ENCODE assay signal across 24 cellular contexts in the genomic region with DNA sequence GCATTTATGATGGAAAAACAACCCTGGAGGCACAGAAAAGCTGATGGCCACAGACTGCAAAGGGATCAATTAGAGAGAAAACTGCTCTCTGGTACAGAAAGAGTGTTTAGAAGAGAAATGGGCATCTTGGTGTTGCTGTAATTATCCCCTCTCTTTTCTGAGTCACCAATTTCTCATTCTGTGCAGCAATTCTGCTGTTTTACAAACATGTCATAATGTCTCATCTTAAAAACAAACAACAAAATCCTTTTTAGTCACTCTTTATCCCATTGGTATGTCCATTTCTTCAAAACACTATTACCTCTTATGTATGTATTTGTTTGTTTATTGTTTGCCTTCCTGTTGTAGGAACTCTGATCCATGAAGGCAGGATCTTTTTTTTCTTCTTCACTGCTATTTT.
DNase-seq lines count a peak whose midpoint lies in the region; ATAC-seq, FAIRE-seq and TF ChIP-seq lines count a peak whose summit lies in the region.
"Had no signal": no experiment of that assay in that cellular context is flagged by ENCODE, and none has a peak within 500 bp of the region (broad histone marks: within the 10 kb centered on the region; RNA-seq: fewer than 3 reads in every experiment).

No MANE protein-coding gene starts in this region.

- no peaks in the 10 kb centered on the region for H3K27me3 Mint-ChIP-seq in activated T-helper 17 cell treated with anti-CD3 and anti-CD28 coated beads, Interleukin-2, amount 50 U/mL, for 72 hours

- H3K4me1 ChIP-seq in ACC112 (ENCODE audit: control insufficient read depth, insufficient read depth, low read length, unreplicated experiment) (peaks cover 31% of the 10 kb centered on the region), IMR-90 (ENCODE audit: control insufficient read depth, insufficient read depth, low read length) (peaks cover 10% of the 10 kb centered on the region)

- no peak for TF ChIP-seq RAD21 in IMR-90 (IDR thresholded peaks at IDR 0.05; ENCODE audit: low read length)

- FAIRE-seq in bronchial epithelial cell (lab: Jason Lieb, UNC): no peak
- FAIRE-seq: G401.6 had no signal

- peaks cover 12% of the 10 kb centered on the region for H3K9me3 ChIP-seq in IMR-90 (ENCODE audit: control insufficient read depth, insufficient read depth, low read length)

- peak overlapping the region; percentile 3; the same call in 1 of the 2 replicates for H2AK5ac ChIP-seq in IMR-90 (ENCODE audit: low read depth, low read length)

- H3K4me3 ChIP-seq in ACC112 (ENCODE audit: low read depth, low read length): no peak overlapping the region
- no peak overlapping the region for H3K4me3 ChIP-seq in IMR-90 (ENCODE audit: insufficient read depth, low read depth, low read length)
- no peak overlapping the region for H3K4me3 ChIP-seq in bronchial epithelial cell (ENCODE audit: low read depth, low read length)
- H3K4me3 ChIP-seq: GM23338, Peyer's patch, SK-N-MC had no signal

- in situ Hi-C loops in IMR-90 (cut with MboI; ENCODE audit: low sequenced_read_pairs): no loop called here

- H3K4me3 Mint-ChIP-seq in activated T-helper 17 cell treated with anti-CD3 and anti-CD28 coated beads, Interleukin-2, amount 50 U/mL, for 72 hours: no peak overlapping the region
- H3K4me3 Mint-ChIP-seq: GM23338, H9, IgD-negative memory B cell had no signal

- DNase-seq in IMR-90 (peak; percentile 34), bronchial epithelial cell (ENCODE audit: low read depth) (peak; percentile 87), iris pigment epithelial cell (ENCODE audit: low read depth) (peak; percentile 39), activated gamma-delta T cell treated with Interleukin-2 at 50 U/mL for 16 hours (no peak), Right ventricle myocardium superior (no peak)
- DNase-seq: 8988T, DMS53, H9, NCI-H1048, NCI-H1417, NCI-H1694, NCI-H2081, NCI-H2227 treated with DMSO at 0.1 percent for 48 hours, NCI-H526 treated with DMSO at 0.1 percent for 48 hours, Peyer's patch, SIG-M5 had no signal

- H3K4me2 ChIP-seq in IMR-90 (ENCODE audit: low read depth, low read length): peak overlapping the region; percentile 26; the same call in 1 of the 2 replicates
- H3K4me2 ChIP-seq: GM23338, KMS-11 had no signal

- no peak overlapping the region for H2BK15ac ChIP-seq in IMR-90 (ENCODE audit: low read depth, low read length)

- peak overlapping the region; percentile 89; the same call in 1 of the 2 replicates for H4K5ac ChIP-seq in IMR-90 (ENCODE audit: low read depth, low read length)

- CTCF ChIA-PET in IMR-90 (lab: Yijun Ruan, JAX): no interaction called here

- H3K14ac ChIP-seq in IMR-90 (replicated peaks; ENCODE audit: low read depth, low read length): no peak overlapping the region

- H3K9ac ChIP-seq in IMR-90 (ENCODE audit: low read depth, low read length): no peak overlapping the region
- H3K9ac ChIP-seq: KMS-11 had no signal

- no peaks in the 10 kb centered on the region for H3K4me1 Mint-ChIP-seq in activated T-helper 17 cell treated with anti-CD3 and anti-CD28 coated beads, Interleukin-2, amount 50 U/mL, for 72 hours

- dilution Hi-C loops in IMR-90 (cut with HindIII; ENCODE audit: low sequenced_read_pairs, unreplicated experiment): no loop called here

- no peaks in the 10 kb centered on the region for H3K79me1 ChIP-seq in IMR-90 (ENCODE audit: low read depth in 1 of 2, low read length in 2 of 2)

- H4K8ac ChIP-seq in IMR-90 (ENCODE audit: low read depth in 2 of 2, low read length in 2 of 2): no peak overlapping the region

- no peaks in the 10 kb centered on the region for H3K79me2 ChIP-seq in ACC112 (ENCODE audit: control insufficient read depth, insufficient read depth, low read length, unreplicated experiment)

- POLR2A ChIA-PET in IMR-90 (lab: Charles Lee; ENCODE audit: unreplicated experiment): no interaction called here

- peak overlapping the region; percentile 42; the same call in 1 of the 2 replicates for H2BK120ac ChIP-seq in IMR-90 (ENCODE audit: low read depth, low read length)

- 0 out of 2 replicates have a peak overlapping the region, but pooled peaks have one; percentile 36 for H3K4ac ChIP-seq in IMR-90 (ENCODE audit: low read depth, low read length)

- peak overlapping the region; percentile 81; the same call in 1 of the 2 replicates for H3K18ac ChIP-seq in IMR-90 (ENCODE audit: low read depth, low read length)

- peak; percentile 45; the same call in 1 of the 2 replicates for ATAC-seq in IMR-90 (ENCODE audit: low read depth)
- no peak for ATAC-seq in GM18519 (IDR thresholded peaks at IDR 0.05; ENCODE audit: low FRiP score, unreplicated experiment)
- no peak for ATAC-seq in Right ventricle myocardium superior (ENCODE audit: poor library complexity)
- no peak for ATAC-seq in activated T-helper 17 cell treated with anti-CD3 and anti-CD28 coated beads, Interleukin-2, amount 50 U/mL, for 72 hours (replicated peaks)
- ATAC-seq: GM23338 had no signal

- H3K36me3 ChIP-seq in ACC112 (ENCODE audit: insufficient read depth, low read length) (no peaks in the 10 kb centered on the region), IMR-90 (ENCODE audit: control insufficient read depth, insufficient read depth, low read length) (no peaks in the 10 kb centered on the region), bronchial epithelial cell (ENCODE audit: control insufficient read depth, insufficient read depth, low read length) (no peaks in the 10 kb centered on the region)
- H3K36me3 ChIP-seq: Peyer's patch had no signal

- H3K9me1 ChIP-seq in IMR-90 (ENCODE audit: insufficient read depth, low read length): peaks cover 14% of the 10 kb centered on the region

- no TSS peak for BruUV-seq in IMR-90 (replicated peaks; lab: Mats Ljungman, UMichigan)

- H3K27ac ChIP-seq in ACC112 (ENCODE audit: low read depth, low read length): 0 out of 2 replicates have a peak overlapping the region, but pooled peaks have one; percentile 0
- no peak overlapping the region for H3K27ac ChIP-seq in IMR-90 (ENCODE audit: insufficient read depth, low read length)
- H3K27ac ChIP-seq: KMS-11, Peyer's patch, SK-N-MC had no signal

- H2AK9ac ChIP-seq in IMR-90 (replicated peaks; ENCODE audit: low read depth, low read length, poor library complexity): no peak overlapping the region

- no peaks in the 10 kb centered on the region for H4K20me1 ChIP-seq in IMR-90 (ENCODE audit: insufficient read depth, low read length)

- no peak overlapping the region for H3K27ac Mint-ChIP-seq in activated T-helper 17 cell treated with anti-CD3 and anti-CD28 coated beads, Interleukin-2, amount 50 U/mL, for 72 hours
- H3K27ac Mint-ChIP-seq: GM23338, H9, IgD-negative memory B cell had no signal

- peak overlapping the region; percentile 9 for H2BK5ac ChIP-seq in IMR-90 (ENCODE audit: low read depth, low read length, poor library complexity, severe bottlenecking)

- no peak overlapping the region for H3K56ac ChIP-seq in IMR-90 (ENCODE audit: extremely low read depth, insufficient read depth, low read length)

- no peak for TF ChIP-seq CTCF in IMR-90 (conservative IDR thresholded peaks at IDR 0.05; ENCODE audit: low read depth, low read length)
- no peak for TF ChIP-seq CTCF in bronchial epithelial cell (IDR thresholded peaks at IDR 0.05; ENCODE audit: insufficient read depth, low read length, severe bottlenecking)

- no peak overlapping the region for H2BK20ac ChIP-seq in IMR-90 (ENCODE audit: low read depth, low read length)

- TF ChIP-seq POLR2A in IMR-90 (IDR thresholded peaks at IDR 0.05; ENCODE audit: low read depth, low read length): no peak

- H3K23ac ChIP-seq in IMR-90 (ENCODE audit: low read depth, low read length): no peak overlapping the region; the same call in 1 of the 2 replicates

- H4K91ac ChIP-seq in IMR-90 (ENCODE audit: insufficient read depth, low read depth, low read length): no peak overlapping the region

- H3K9me3 Mint-ChIP-seq in activated T-helper 17 cell treated with anti-CD3 and anti-CD28 coated beads, Interleukin-2, amount 50 U/mL, for 72 hours: peaks cover 6% of the 10 kb centered on the region

- H2AFZ ChIP-seq in ACC112 (ENCODE audit: low read length, unreplicated experiment): no peak overlapping the region
- H2AFZ ChIP-seq in IMR-90 (replicated peaks; ENCODE audit: low read length, poor library complexity): no peak overlapping the region

- H3K27me3 ChIP-seq in ACC112 (ENCODE audit: insufficient read depth, low read length): no peaks in the 10 kb centered on the region
- no peaks in the 10 kb centered on the region for H3K27me3 ChIP-seq in IMR-90 (ENCODE audit: control insufficient read depth, insufficient read depth, low read length)
- no peaks in the 10 kb centered on the region for H3K27me3 ChIP-seq in bronchial epithelial cell (ENCODE audit: control insufficient read depth, insufficient read depth, low read length)
- H3K27me3 ChIP-seq: Peyer's patch had no signal

- H3K36me3 Mint-ChIP-seq in activated T-helper 17 cell treated with anti-CD3 and anti-CD28 coated beads, Interleukin-2, amount 50 U/mL, for 72 hours (ENCODE audit: low read depth): no peaks in the 10 kb centered on the region

- intact Hi-C loops in IMR-90 (cut with micrococcal nuclease) (no loop called here), Right ventricle myocardium superior (cut with DNase I) (no loop called here)

TF ChIP-seq in IMR-90, 13 proteins besides CTCF, POLR2A, EP300 and RAD21 (continues in another document):
- TF ChIP-seq MAFK (IDR thresholded peaks at IDR 0.05; ENCODE audit: low read depth, low read length) (no peak), SMC3 (IDR thresholded peaks at IDR 0.05; ENCODE audit: low read depth, low read length) (no peak), NFE2L2 (IDR thresholded peaks at IDR 0.05; ENCODE audit: low read depth, low read length) (no peak), CHD1 (IDR thresholded peaks at IDR 0.05; ENCODE audit: low read depth, low read length) (no peak), FOS (IDR thresholded peaks at IDR 0.05; ENCODE audit: low read depth, low read length) (0 out of 2 replicates have a peak, but pooled peaks have one; percentile 8), BHLHE40 (IDR thresholded peaks at IDR 0.05; ENCODE audit: low read depth, low read length) (no peak), CEBPB (IDR thresholded peaks at IDR 0.05; ENCODE audit: low read depth, low read length) (peak; percentile 43; the same call in 1 of the 2 replicates)
- TF ChIP-seq, protein P1, sequence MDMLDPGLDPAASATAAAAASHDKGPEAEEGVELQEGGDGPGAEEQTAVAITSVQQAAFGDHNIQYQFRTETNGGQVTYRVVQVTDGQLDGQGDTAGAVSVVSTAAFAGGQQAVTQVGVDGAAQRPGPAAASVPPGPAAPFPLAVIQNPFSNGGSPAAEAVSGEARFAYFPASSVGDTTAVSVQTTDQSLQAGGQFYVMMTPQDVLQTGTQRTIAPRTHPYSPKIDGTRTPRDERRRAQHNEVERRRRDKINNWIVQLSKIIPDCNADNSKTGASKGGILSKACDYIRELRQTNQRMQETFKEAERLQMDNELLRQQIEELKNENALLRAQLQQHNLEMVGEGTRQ (IDR thresholded peaks at IDR 0.05; ENCODE audit: low read depth, low read length): no peak

Comparison
In these comparisons a context has a peak if more than half of its experiments do, and no peak if none do; other contexts are left out.
1. DNase-seq: peak in IMR-90 (single experiment), bronchial epithelial cell (single experiment) and iris pigment epithelial cell (single experiment); none in activated gamma-delta T cell treated with Interleukin-2 at 50 U/mL for 16 hours (single experiment) and Right ventricle myocardium superior (single experiment).